Comparison of ENCODE assay signal across 21 cellular contexts in genomic region chr3:168968611-168969010, GRCh38.
"Had no signal": no experiment of that assay in that cellular context is flagged by ENCODE, and none has a peak within 500 bp of the region (broad histone marks: within the 10 kb centered on the region; RNA-seq: fewer than 3 reads in every experiment).

No MANE protein-coding gene starts in this region.

- H3K9me3 Mint-ChIP-seq: activated naive CD4-positive, alpha-beta T cell treated with anti-CD3 and anti-CD28 coated beads, Interleukin-2, amount 50 U/mL, for 72 hours; activated T-cell treated with anti-CD3 and anti-CD28 coated beads, Interleukin-2, amount 50 U/mL, for 24 hours; activated T-helper 17 cell treated with anti-CD3 and anti-CD28 coated beads, Interleukin-2, amount 50 U/mL, for 72 hours; dendritic cell treated with granulocyte-macrophage colony-stimulating factor and Interleukin-4, amounts not matched to agents 40 ng/mL and 50 ng/mL, for 4 days; neural crest cell; type B pancreatic cell had no signal

- H3K36me3 ChIP-seq: adrenal gland, gastroesophageal sphincter, left ventricle myocardium inferior, sigmoid colon, thoracic aorta, vagina, WERI-Rb-1 had no signal

- H3K9me3 ChIP-seq: adrenal gland, gastroesophageal sphincter, left ventricle myocardium inferior, sigmoid colon, thoracic aorta, vagina had no signal

- H3K4me1 ChIP-seq: adrenal gland, left ventricle myocardium inferior, vagina had no signal

- H3K4me3 ChIP-seq: adrenal gland, gastroesophageal sphincter, left ventricle myocardium inferior, sigmoid colon, thoracic aorta, vagina had no signal

- H3K4me3 Mint-ChIP-seq: activated T-cell treated with anti-CD3 and anti-CD28 coated beads, Interleukin-2, amount 50 U/mL, for 24 hours; activated T-helper 17 cell treated with anti-CD3 and anti-CD28 coated beads, Interleukin-2, amount 50 U/mL, for 72 hours; dendritic cell treated with granulocyte-macrophage colony-stimulating factor and Interleukin-4, amounts not matched to agents 40 ng/mL and 50 ng/mL, for 4 days; naive thymus-derived CD4-positive, alpha-beta T cell; neural crest cell; type B pancreatic cell had no signal

- H3K4me1 Mint-ChIP-seq: activated T-helper 17 cell treated with anti-CD3 and anti-CD28 coated beads, Interleukin-2, amount 50 U/mL, for 72 hours; naive thymus-derived CD4-positive, alpha-beta T cell; neural crest cell had no signal

- H3K27ac ChIP-seq: adrenal gland, gastroesophageal sphincter, left ventricle myocardium inferior, sigmoid colon, thoracic aorta, vagina, WERI-Rb-1 had no signal

- H3K36me3 Mint-ChIP-seq: activated naive CD4-positive, alpha-beta T cell treated with anti-CD3 and anti-CD28 coated beads, Interleukin-2, amount 50 U/mL, for 72 hours; naive thymus-derived CD4-positive, alpha-beta T cell; type B pancreatic cell had no signal

- DNase-seq: activated CD8-positive, alpha-beta memory T cell treated with anti-CD3 and anti-CD28 coated beads for 24 hours; activated CD8-positive, alpha-beta memory T cell treated with anti-CD3 and anti-CD28 coated beads, Interleukin-2, amount 50 U/mL, for 4 hours; activated T-cell treated with anti-CD3 and anti-CD28 coated beads, Interleukin-2, amount 50 U/mL, for 24 hours; adrenal gland; effector CD4-positive, alpha-beta T cell; head of caudate nucleus; hypothalamus; left ventricle myocardium inferior; naive thymus-derived CD4-positive, alpha-beta T cell; sigmoid colon; stimulated activated CD4-positive, alpha-beta T cell treated with anti-CD3 and anti-CD28 coated beads, Interleukin-4, amount 100 ng/mL, for 1 hour; stimulated activated naive CD4-positive, alpha-beta T cell; WERI-Rb-1 had no signal

- H3K27me3 Mint-ChIP-seq: activated T-cell treated with anti-CD3 and anti-CD28 coated beads, Interleukin-2, amount 50 U/mL, for 24 hours; activated T-helper 17 cell treated with anti-CD3 and anti-CD28 coated beads, Interleukin-2, amount 50 U/mL, for 72 hours; dendritic cell treated with granulocyte-macrophage colony-stimulating factor and Interleukin-4, amounts not matched to agents 40 ng/mL and 50 ng/mL, for 4 days; naive thymus-derived CD4-positive, alpha-beta T cell; type B pancreatic cell had no signal

- H3K27ac Mint-ChIP-seq: activated naive CD4-positive, alpha-beta T cell treated with anti-CD3 and anti-CD28 coated beads, Interleukin-2, amount 50 U/mL, for 72 hours; activated T-cell treated with anti-CD3 and anti-CD28 coated beads, Interleukin-2, amount 50 U/mL, for 24 hours; activated T-helper 17 cell treated with anti-CD3 and anti-CD28 coated beads, Interleukin-2, amount 50 U/mL, for 72 hours; dendritic cell treated with granulocyte-macrophage colony-stimulating factor and Interleukin-4, amounts not matched to agents 40 ng/mL and 50 ng/mL, for 4 days; naive thymus-derived CD4-positive, alpha-beta T cell; type B pancreatic cell had no signal
